In genomic region chr6:41711323-41712038, GRCh38 we compare ENCODE assay signal across 16 cellular contexts. TPM values are rescaled to one million over a fixed set of nuclear protein-coding genes. Genes with fewer than 3 reads are reported as not detected.
A peak's percentile ranks its signal among the peaks of the same experiment; 100 is the strongest.
DNase-seq lines count a peak whose midpoint lies in the region; ATAC-seq and TF ChIP-seq lines count a peak whose summit lies in the region.
"Had no signal": no experiment of that assay in that cellular context is flagged by ENCODE, and none has a peak within 500 bp of the region (broad histone marks: within the 10 kb centered on the region; RNA-seq: fewer than 3 reads in every experiment).

No MANE protein-coding gene starts in this region.

- no peaks in the 10 kb centered on the region for H3K79me2 ChIP-seq in HCT116 (ENCODE audit: insufficient read depth, low read length)

- H3K4me1 ChIP-seq in HCT116 (ENCODE audit: control insufficient read depth in 1 of 2, insufficient read depth in 2 of 2, low read length in 2 of 2) (peaks cover 40 to 41% of the 10 kb centered on the region in 2 experiments), body of pancreas (peaks cover 40% of the 10 kb centered on the region), muscle layer of colon (ENCODE audit: insufficient read depth, low read length) (peaks cover 76% of the 10 kb centered on the region)

- ATAC-seq in HCT116: no peak
- no peak for ATAC-seq in body of pancreas

- no TSS peak for BruUV-seq in HCT116 (replicated peaks; lab: Mats Ljungman, UMichigan)

- no peak for TF ChIP-seq RAD21 in HCT116 (IDR thresholded peaks at IDR 0.05; ENCODE audit: low read depth)

- H3K4me3 ChIP-seq in HCT116 (replicated peaks in 1 of 2; ENCODE audit: low read depth in 1 of 2, low read length in 2 of 2): no peak overlapping the region
- no peak overlapping the region for H3K4me3 ChIP-seq in body of pancreas
- H3K4me3 ChIP-seq in muscle layer of colon (ENCODE audit: low read depth in 1 of 2, low read length in 2 of 2): no peak overlapping the region

- TF ChIP-seq CTCF in HCT116 (IDR thresholded peaks at IDR 0.05 in 2 of 3, conservative IDR thresholded peaks at IDR 0.05 in 1 of 3; ENCODE audit: borderline replicate concordance in 1 of 3, insufficient read depth in 1 of 3, low read depth in 2 of 3, low read length in 2 of 3) (no peak), body of pancreas (IDR thresholded peaks at IDR 0.05) (no peak)

- H3K27me3 ChIP-seq in HCT116 (ENCODE audit: insufficient read depth, low read length): no peaks in the 10 kb centered on the region
- H3K27me3 ChIP-seq in body of pancreas: no peaks in the 10 kb centered on the region
- H3K27me3 ChIP-seq in muscle layer of colon (ENCODE audit: control insufficient read depth in 1 of 2, insufficient read depth in 2 of 2, low read length in 2 of 2): no peaks in the 10 kb centered on the region

- H4K20me1 ChIP-seq in HCT116 (ENCODE audit: insufficient read depth): no peaks in the 10 kb centered on the region

- WGBS in body of pancreas, 2 donors: 86 to 91% methylated on average over 7 to 9 of the region's 9 CpGs

- no peaks in the 10 kb centered on the region for H3K9me3 ChIP-seq in HCT116 (ENCODE audit: control insufficient read depth in 1 of 2, insufficient read depth in 1 of 2, low read depth in 1 of 2, low read length in 2 of 2)
- H3K9me3 ChIP-seq in body of pancreas: no peaks in the 10 kb centered on the region
- no peaks in the 10 kb centered on the region for H3K9me3 ChIP-seq in muscle layer of colon (ENCODE audit: low read length)

- H3K9ac ChIP-seq in HCT116 (ENCODE audit: low read length) (no peak overlapping the region), muscle layer of colon (ENCODE audit: low read length) (peak overlapping the region; percentile 17)

- intact Hi-C loops in HCT116 (cut with micrococcal nuclease): no loop called here
- intact Hi-C loops in body of pancreas (cut with DNase I): no loop called here

- H3K27ac ChIP-seq in HCT116 (ENCODE audit: low read depth, low read length) (peak overlapping the region; percentile 91; the same call in 1 of the 2 replicates), body of pancreas (peak overlapping the region; percentile 62 to 86 (median 78)), muscle layer of colon (ENCODE audit: low read depth, low read length) (peak overlapping the region; percentile 38), temporal lobe (ENCODE audit: low read depth, low read length) (peak overlapping the region; percentile 100)

- H3K36me3 ChIP-seq in HCT116 (ENCODE audit: control insufficient read depth in 1 of 2, insufficient read depth in 2 of 2, low read length in 2 of 2): no peaks in the 10 kb centered on the region
- H3K36me3 ChIP-seq in body of pancreas (replicated peaks in 1 of 2; ENCODE audit: insufficient read depth in 1 of 2, low read depth in 2 of 2): no peaks in the 10 kb centered on the region
- H3K36me3 ChIP-seq in muscle layer of colon (ENCODE audit: insufficient read depth, low read length): no peaks in the 10 kb centered on the region

- CTCF ChIA-PET in HCT116 (lab: Charles Lee): no interaction called here

- RAD21 ChIA-PET in HCT116 (lab: Charles Lee; ENCODE audit: low non-redundant PET in 1 of 2, low total read pairs in 2 of 2, uncharacterized antibody in 2 of 2, unreplicated experiment in 2 of 2): no interaction called here

- DNase-seq in HCT116 (ENCODE audit: low read depth, low spot score) (no peak), body of pancreas (no peak), activated gamma-delta T cell treated with Interleukin-2 at 50 U/mL for 16 hours (no peak), GF-D8 (lab: John Stamatoyannopoulos, UW) (no peak), NCI-H2227 treated with DMSO at 0.1 percent for 48 hours (lab: John Stamatoyannopoulos, UW) (no peak)
- DNase-seq: activated CD4-positive, alpha-beta T cell treated with anti-CD3 and anti-CD28 coated beads, Interleukin-2, amount 50 U/mL, for 1 hour; anterior cingulate cortex; H9; MV-4-11; NCI-H1930; stimulated activated CD4-positive, alpha-beta T cell treated with anti-CD3 and anti-CD28 coated beads, Interleukin-4, amount 100 ng/mL, for 24 hours; trophoblast cell had no signal

- H2AFZ ChIP-seq in HCT116 (ENCODE audit: low read depth, low read length, poor library complexity, severe bottlenecking): no peak overlapping the region

- TF ChIP-seq POLR2A in HCT116 (IDR thresholded peaks at IDR 0.05; ENCODE audit: borderline replicate concordance, extremely low read depth, insufficient read depth, insufficient read length) (no peak), body of pancreas (IDR thresholded peaks at IDR 0.05) (no peak)

- POLR2A ChIA-PET in HCT116 (lab: Charles Lee): no interaction called here

- no peaks in the 10 kb centered on the region for H3K9me2 ChIP-seq in HCT116 (ENCODE audit: insufficient read depth)

- no peak overlapping the region for H3K4me2 ChIP-seq in HCT116 (ENCODE audit: low read length)

TF ChIP-seq in HCT116, 20 proteins besides CTCF, POLR2A, EP300 and RAD21:
- no peak for TF ChIP-seq YY1 (IDR thresholded peaks at IDR 0.05; ENCODE audit: extremely low read depth, insufficient replicate concordance, low read depth, low read length)
- TF ChIP-seq EGR1 (IDR thresholded peaks at IDR 0.05; ENCODE audit: low read depth): no peak
- TF ChIP-seq JUND (IDR thresholded peaks at IDR 0.05): no peak
- TF ChIP-seq SIN3A (IDR thresholded peaks at IDR 0.05; ENCODE audit: low read depth): no peak
- TF ChIP-seq TCF7L2 (IDR thresholded peaks at IDR 0.05; ENCODE audit: borderline replicate concordance, extremely low read depth, insufficient read depth, insufficient read length): no peak
- no peak for TF ChIP-seq ZBTB33 (IDR thresholded peaks at IDR 0.05; ENCODE audit: extremely low read depth, insufficient replicate concordance, low read length)
- TF ChIP-seq, protein P1, sequence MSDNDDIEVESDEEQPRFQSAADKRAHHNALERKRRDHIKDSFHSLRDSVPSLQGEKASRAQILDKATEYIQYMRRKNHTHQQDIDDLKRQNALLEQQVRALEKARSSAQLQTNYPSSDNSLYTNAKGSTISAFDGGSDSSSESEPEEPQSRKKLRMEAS (IDR thresholded peaks at IDR 0.05): no peak
- TF ChIP-seq SRF (IDR thresholded peaks at IDR 0.05; ENCODE audit: low read depth): no peak
- TF ChIP-seq ELF1 (IDR thresholded peaks at IDR 0.05; ENCODE audit: borderline replicate concordance, low read depth): no peak
- TF ChIP-seq FOSL1 (IDR thresholded peaks at IDR 0.05; ENCODE audit: low read depth): no peak
- no peak for TF ChIP-seq ZFX (IDR thresholded peaks at IDR 0.05)
- no peak for TF ChIP-seq REST (IDR thresholded peaks at IDR 0.05; ENCODE audit: low read depth)
- TF ChIP-seq SP1 (IDR thresholded peaks at IDR 0.05; ENCODE audit: low read depth): no peak
- no peak for TF ChIP-seq CEBPB (IDR thresholded peaks at IDR 0.05; ENCODE audit: low read depth)
- TF ChIP-seq EZH2phosphoT487 (IDR thresholded peaks at IDR 0.05; ENCODE audit: borderline replicate concordance): no peak
- no peak for TF ChIP-seq POLR2AphosphoS5 (IDR thresholded peaks at IDR 0.05; ENCODE audit: low read depth, low read length)
- TF ChIP-seq EZH2 (IDR thresholded peaks at IDR 0.05): no peak
- TF ChIP-seq ZNF274 (IDR thresholded peaks at IDR 0.05; ENCODE audit: low read depth, low read length): no peak
- no peak for TF ChIP-seq CBX3 (IDR thresholded peaks at IDR 0.05; ENCODE audit: low read depth)

RNA-seq across cellular contexts. Expression of gene TFEB, which starts 23.9 kb away (rescaled TPM):
- total RNA-seq in HCT116 (2021; ENCODE audit: unreplicated experiment) (4.8 TPM), body of pancreas (10 to 100 TPM in 1 of 2 donors, 1 to 10 TPM in 1; 4.9 to 10.1 TPM), temporal lobe (2.7 TPM)
- polyA plus RNA-seq in HCT116 (2012): 4.1 and 5.5 TPM in 2 replicates

RNA-seq across cellular contexts. Expression of gene PGC, which starts 35.7 kb away (rescaled TPM):
- total RNA-seq in HCT116 (2021; ENCODE audit: unreplicated experiment) (1.2 TPM), body of pancreas (10 to 100 TPM; 48.8 to 91.1 TPM), temporal lobe (0.49 TPM)
- 0.06 TPM in 1 of 2 replicates, not detected in the other for polyA plus RNA-seq in HCT116 (2012)
- total RNA-seq: H9, NCI-H460, osteoblast had no signal

Comparison
In these comparisons a context has a peak if more than half of its experiments do, and no peak if none do; other contexts are left out.
1. H3K27ac ChIP-seq: peak in every context shown above with its lines; median percentile 100 in temporal lobe; 91 in HCT116; 78 in body of pancreas; 38 in muscle layer of colon.
2. RNA of gene PGC, which starts 35.7 kb away (total RNA-seq): 48.8 to 91.1 TPM in body of pancreas; 1.2 TPM in HCT116 (single experiment) and 0.49 TPM in temporal lobe (single experiment); every median in the first group is over 10 times any median in the second.